10 cellular contexts compared by ENCODE assay signal in the genomic region with DNA sequence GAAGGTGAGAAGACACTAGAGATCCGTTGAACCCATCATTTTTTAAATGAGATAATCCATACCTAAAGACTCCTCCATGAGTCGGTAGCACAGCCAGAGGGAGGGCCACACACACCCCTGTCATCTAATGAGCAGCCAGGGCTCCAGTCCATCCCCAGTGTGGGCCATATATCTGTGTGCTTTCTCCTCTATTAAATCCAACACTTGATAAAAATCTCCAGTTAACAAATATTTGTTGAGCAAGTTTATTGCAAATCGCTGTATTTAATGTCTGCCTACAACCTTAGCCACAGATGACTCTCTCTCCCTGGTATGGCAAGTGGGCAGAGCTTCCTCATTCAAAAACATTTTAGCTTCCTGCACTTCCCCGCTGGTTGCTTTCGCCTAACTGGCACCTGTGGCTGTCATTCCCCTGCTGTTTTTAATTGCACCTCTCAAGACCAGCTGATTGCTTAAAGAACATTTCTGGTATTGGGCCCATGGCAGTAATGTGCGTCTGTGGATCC.
DNase-seq lines count a peak whose midpoint lies in the region; TF ChIP-seq lines count a peak whose summit lies in the region.
"Had no signal": no experiment of that assay in that cellular context is flagged by ENCODE, and none has a peak within 500 bp of the region (broad histone marks: within the 10 kb centered on the region; RNA-seq: fewer than 3 reads in every experiment).

No MANE protein-coding gene starts in this region.

- H3K36me3 Mint-ChIP-seq in activated naive CD4-positive, alpha-beta T cell treated with anti-CD3 and anti-CD28 coated beads for 36 hours (ENCODE audit: low read depth): peaks cover 2% of the 10 kb centered on the region

- peak overlapping the region; percentile 88 for H3K27ac Mint-ChIP-seq in activated naive CD4-positive, alpha-beta T cell treated with anti-CD3 and anti-CD28 coated beads for 36 hours
- H3K27ac Mint-ChIP-seq: neural progenitor cell had no signal

- no peaks in the 10 kb centered on the region for H3K9me3 Mint-ChIP-seq in activated naive CD4-positive, alpha-beta T cell treated with anti-CD3 and anti-CD28 coated beads for 36 hours
- H3K9me3 Mint-ChIP-seq: neural progenitor cell had no signal

- no peaks in the 10 kb centered on the region for H4K20me1 ChIP-seq in fibroblast of lung (ENCODE audit: control insufficient read depth, extremely low read depth, insufficient read depth, low read length)

- H2AFZ ChIP-seq in fibroblast of lung (ENCODE audit: low read length): no peak overlapping the region
- H2AFZ ChIP-seq: neural progenitor cell had no signal

- TF ChIP-seq EP300 in transverse colon (IDR thresholded peaks at IDR 0.05; ENCODE audit: low read depth): no peak

- in situ Hi-C loops in transverse colon (cut with MboI; ENCODE audit: low pct_ligation_motif_present in 1 of 4, low pct_unique_long_range_greater_than_20kb in 1 of 4, low sequenced_read_pairs in 3 of 4): no loop called here

- peak; percentile 35 for DNase-seq in activated naive CD4-positive, alpha-beta T cell treated with anti-CD3 and anti-CD28 coated beads for 36 hours
- no peak for DNase-seq in activated naive CD4-positive, alpha-beta T cell treated with anti-CD3 and anti-CD28 coated beads, Interleukin-2, amount 50 U/mL, for 16 hours
- DNase-seq in RWPE1 (ENCODE audit: low spot score): no peak
- DNase-seq in fibroblast of lung (ENCODE audit: low read depth in 2 of 2): peak; percentile 73 to 86
- no peak for DNase-seq in transverse colon
- DNase-seq in NCI-H446 (lab: John Stamatoyannopoulos, UW): no peak
- DNase-seq in NCI-H1048 (lab: John Stamatoyannopoulos, UW): no peak
- no peak for DNase-seq in NCI-H2029 (lab: John Stamatoyannopoulos, UW)
- DNase-seq: T1000 had no signal

- no peak overlapping the region for H3K9ac ChIP-seq in fibroblast of lung (ENCODE audit: insufficient read depth, low read length)
- H3K9ac ChIP-seq: neural progenitor cell had no signal

- H3K27me3 ChIP-seq in fibroblast of lung (ENCODE audit: control insufficient read depth, insufficient read depth, low read length): no peaks in the 10 kb centered on the region
- no peaks in the 10 kb centered on the region for H3K27me3 ChIP-seq in transverse colon
- H3K27me3 ChIP-seq: neural progenitor cell had no signal

- peaks cover 75% of the 10 kb centered on the region for H3K4me1 Mint-ChIP-seq in activated naive CD4-positive, alpha-beta T cell treated with anti-CD3 and anti-CD28 coated beads for 36 hours (ENCODE audit: low read depth)

- H3K4me3 ChIP-seq in fibroblast of lung (replicated peaks in 1 of 4; ENCODE audit: control extremely low read depth in 1 of 4, insufficient read depth in 1 of 4, low read depth in 3 of 4, low read length in 4 of 4) (no peak overlapping the region), transverse colon (no peak overlapping the region)
- H3K4me3 ChIP-seq: neural progenitor cell had no signal

- POLR2A ChIA-PET in RWPE1 (lab: Yijun Ruan, JAX; ENCODE audit: low non-redundant PET): no interaction called here

- CTCF ChIA-PET in activated naive CD4-positive, alpha-beta T cell treated with anti-CD3 and anti-CD28 coated beads for 36 hours (lab: Charles Lee): interaction anchor here (1.0 to 1.9 kb wide), 4 partner anchors 20 to 68 kb away, joined by 3 to 8 read pairs (median 4); no protein-coding TSS in a partner anchor
- CTCF ChIA-PET in RWPE1 (lab: Yijun Ruan, JAX): interaction anchor here (0.5 to 0.7 kb wide), 2 partner anchors 168 to 852 kb away, joined by 3 to 4 read pairs; no protein-coding TSS in a partner anchor

- intact Hi-C loops in activated naive CD4-positive, alpha-beta T cell treated with anti-CD3 and anti-CD28 coated beads for 36 hours (cut with micrococcal nuclease): no loop called here
- intact Hi-C loops in transverse colon (cut with DNase I; ENCODE audit: low total_unique reads): no loop called here

- no peak overlapping the region for H3K4me3 Mint-ChIP-seq in activated naive CD4-positive, alpha-beta T cell treated with anti-CD3 and anti-CD28 coated beads for 36 hours
- H3K4me3 Mint-ChIP-seq: neural progenitor cell had no signal

- H3K9me3 ChIP-seq in fibroblast of lung (ENCODE audit: control insufficient read depth, insufficient read depth, low read depth, low read length) (no peaks in the 10 kb centered on the region), transverse colon (no peaks in the 10 kb centered on the region)

- no peaks in the 10 kb centered on the region for H3K27me3 Mint-ChIP-seq in activated naive CD4-positive, alpha-beta T cell treated with anti-CD3 and anti-CD28 coated beads for 36 hours (ENCODE audit: low read depth)

- peak overlapping the region; percentile 63 for H3K27ac ChIP-seq in RWPE1
- H3K27ac ChIP-seq in fibroblast of lung (ENCODE audit: insufficient read depth, low read length): peak overlapping the region; percentile 96
- H3K27ac ChIP-seq in transverse colon: peak overlapping the region; percentile 86 to 89 (median 87)
- H3K27ac ChIP-seq: neural progenitor cell had no signal

- TF ChIP-seq CTCF in RWPE1 (conservative IDR thresholded peaks at IDR 0.05; ENCODE audit: low read depth) (no peak), fibroblast of lung (conservative IDR thresholded peaks at IDR 0.05 in 1 of 2, IDR thresholded peaks at IDR 0.05 in 1 of 2; ENCODE audit: low read depth in 1 of 2, low read length in 2 of 2) (no peak), transverse colon (IDR thresholded peaks at IDR 0.05) (no peak)

- peaks cover 72% of the 10 kb centered on the region for H3K4me1 ChIP-seq in fibroblast of lung (ENCODE audit: control insufficient read depth, extremely low read depth, insufficient read depth, low read length)
- H3K4me1 ChIP-seq in transverse colon: peaks cover 58 to 76% (median 65%) of the 10 kb centered on the region in 4 donors

- H3K79me2 ChIP-seq in fibroblast of lung (ENCODE audit: control insufficient read depth, insufficient read depth, low read length): peaks cover 85% of the 10 kb centered on the region

- peaks cover 9% of the 10 kb centered on the region for H3K36me3 ChIP-seq in fibroblast of lung (ENCODE audit: control insufficient read depth, insufficient read depth, low read length)
- H3K36me3 ChIP-seq in transverse colon: no peaks in the 10 kb centered on the region
- H3K36me3 ChIP-seq: neural progenitor cell had no signal

- H3K4me2 ChIP-seq in fibroblast of lung (ENCODE audit: extremely low read depth, insufficient read depth, low read length): peak overlapping the region; percentile 36

- TF ChIP-seq POLR2A in transverse colon (IDR thresholded peaks at IDR 0.05): no peak

- WGBS in transverse colon (ENCODE audit: low coverage in 1 of 2), 2 donors: 32 to 48% methylated on average over 4 to 6 of the region's 6 CpGs

Comparison
In these comparisons a context has a peak if more than half of its experiments do, and no peak if none do; other contexts are left out.
1. DNase-seq: peak in activated naive CD4-positive, alpha-beta T cell treated with anti-CD3 and anti-CD28 coated beads for 36 hours (single experiment) and fibroblast of lung (2 of 2); none in activated naive CD4-positive, alpha-beta T cell treated with anti-CD3 and anti-CD28 coated beads, Interleukin-2, amount 50 U/mL, for 16 hours (single experiment), RWPE1 (single experiment), transverse colon (single experiment), NCI-H446 (0 of 2), NCI-H1048 (single experiment) and NCI-H2029 (single experiment).
2. Peak in every context shown above with its lines, with median percentiles within 50 percentile points of each other: H3K27ac ChIP-seq.